In genomic region chr3:73365756-73366397, GRCh38 we compare ENCODE assay signal across 1 cellular context.
TF ChIP-seq lines count a peak whose summit lies in the region.

No MANE protein-coding gene starts in this region.

TF ChIP-seq in GM23338, 12 proteins besides CTCF, POLR2A, EP300 and RAD21 (continued from another document):
- no peak for TF ChIP-seq ZNF462 (CRISPR knock-in tag; IDR thresholded peaks at IDR 0.05)
- TF ChIP-seq, protein P1, sequence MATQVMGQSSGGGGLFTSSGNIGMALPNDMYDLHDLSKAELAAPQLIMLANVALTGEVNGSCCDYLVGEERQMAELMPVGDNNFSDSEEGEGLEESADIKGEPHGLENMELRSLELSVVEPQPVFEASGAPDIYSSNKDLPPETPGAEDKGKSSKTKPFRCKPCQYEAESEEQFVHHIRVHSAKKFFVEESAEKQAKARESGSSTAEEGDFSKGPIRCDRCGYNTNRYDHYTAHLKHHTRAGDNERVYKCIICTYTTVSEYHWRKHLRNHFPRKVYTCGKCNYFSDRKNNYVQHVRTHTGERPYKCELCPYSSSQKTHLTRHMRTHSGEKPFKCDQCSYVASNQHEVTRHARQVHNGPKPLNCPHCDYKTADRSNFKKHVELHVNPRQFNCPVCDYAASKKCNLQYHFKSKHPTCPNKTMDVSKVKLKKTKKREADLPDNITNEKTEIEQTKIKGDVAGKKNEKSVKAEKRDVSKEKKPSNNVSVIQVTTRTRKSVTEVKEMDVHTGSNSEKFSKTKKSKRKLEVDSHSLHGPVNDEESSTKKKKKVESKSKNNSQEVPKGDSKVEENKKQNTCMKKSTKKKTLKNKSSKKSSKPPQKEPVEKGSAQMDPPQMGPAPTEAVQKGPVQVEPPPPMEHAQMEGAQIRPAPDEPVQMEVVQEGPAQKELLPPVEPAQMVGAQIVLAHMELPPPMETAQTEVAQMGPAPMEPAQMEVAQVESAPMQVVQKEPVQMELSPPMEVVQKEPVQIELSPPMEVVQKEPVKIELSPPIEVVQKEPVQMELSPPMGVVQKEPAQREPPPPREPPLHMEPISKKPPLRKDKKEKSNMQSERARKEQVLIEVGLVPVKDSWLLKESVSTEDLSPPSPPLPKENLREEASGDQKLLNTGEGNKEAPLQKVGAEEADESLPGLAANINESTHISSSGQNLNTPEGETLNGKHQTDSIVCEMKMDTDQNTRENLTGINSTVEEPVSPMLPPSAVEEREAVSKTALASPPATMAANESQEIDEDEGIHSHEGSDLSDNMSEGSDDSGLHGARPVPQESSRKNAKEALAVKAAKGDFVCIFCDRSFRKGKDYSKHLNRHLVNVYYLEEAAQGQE (IDR thresholded peaks at IDR 0.05; ENCODE audit: unreplicated experiment), result no peak
- TF ChIP-seq EZH2 (IDR thresholded peaks at IDR 0.05; ENCODE audit: low read depth, unreplicated experiment), result no peak
- TF ChIP-seq CREB1 (CRISPR knock-in tag; IDR thresholded peaks at IDR 0.05; ENCODE audit: low read depth), result no peak
